Comparison of ENCODE assay signal across 9 cellular contexts in genomic region chr6:132400641-132401119, GRCh38. TPM values are rescaled to one million over a fixed set of nuclear protein-coding genes. Genes with fewer than 3 reads are reported as not detected.
A peak's percentile ranks its signal among the peaks of the same experiment; 100 is the strongest.
DNase-seq lines count a peak whose midpoint lies in the region; ATAC-seq lines count a peak whose summit lies in the region.
"Had no signal": no experiment of that assay in that cellular context is flagged by ENCODE, and none has a peak within 500 bp of the region (broad histone marks: within the 10 kb centered on the region; RNA-seq: fewer than 3 reads in every experiment).

No MANE protein-coding gene starts in this region.

- no peaks in the 10 kb centered on the region for H3K4me1 ChIP-seq in HUES6 (ENCODE audit: control insufficient read depth, insufficient read depth, low read length)
- H3K4me1 ChIP-seq in effector memory CD4-positive, alpha-beta T cell (ENCODE audit: control insufficient read depth, insufficient read depth, low read length, poor library complexity, severe bottlenecking) = no peaks in the 10 kb centered on the region

- H3K4me3 Mint-ChIP-seq in naive B cell = peak overlapping the region; percentile 89 to 96 (median 92)

- peaks cover 0 to 27% (median 13%) of the 10 kb centered on the region in 3 donors for H3K27me3 Mint-ChIP-seq in naive B cell

- peak overlapping the region in 4 of 6 donors; percentile 9 to 73 (median 38) for H3K27ac Mint-ChIP-seq in naive B cell

- peak overlapping the region; percentile 94 for H3K4me3 ChIP-seq in HUES6 (ENCODE audit: low read depth, low read length)
- peak overlapping the region; percentile 39 for H3K4me3 ChIP-seq in effector memory CD4-positive, alpha-beta T cell (ENCODE audit: insufficient read depth, low read depth, low read length, poor library complexity, severe bottlenecking)
- H3K4me3 ChIP-seq: K562 had no signal

- ATAC-seq in naive B cell (ENCODE audit: low read depth in 2 of 2) = no peak

- peak overlapping the region; percentile 60 for H3K9ac ChIP-seq in HUES6 (ENCODE audit: low read length)

- H3K36me3 Mint-ChIP-seq in naive B cell = peaks cover 0 to 12% of the 10 kb centered on the region in 2 donors

- H3K27me3 ChIP-seq in HUES6 (ENCODE audit: control insufficient read depth, insufficient read depth, low read length) = peaks cover 70% of the 10 kb centered on the region
- H3K27me3 ChIP-seq in effector memory CD4-positive, alpha-beta T cell (replicated peaks; ENCODE audit: control insufficient read depth, insufficient read depth, low read length, poor library complexity, severe bottlenecking) = peaks cover 32% of the 10 kb centered on the region

- no peaks in the 10 kb centered on the region for H3K36me3 ChIP-seq in HUES6 (ENCODE audit: control insufficient read depth, insufficient read depth, low read length)
- no peaks in the 10 kb centered on the region for H3K36me3 ChIP-seq in effector memory CD4-positive, alpha-beta T cell (ENCODE audit: control insufficient read depth, insufficient read depth, low read length)

- H3K9me3 ChIP-seq in HUES6 (ENCODE audit: control insufficient read depth, insufficient read depth, low read depth, low read length) = no peaks in the 10 kb centered on the region
- no peaks in the 10 kb centered on the region for H3K9me3 ChIP-seq in effector memory CD4-positive, alpha-beta T cell (ENCODE audit: control insufficient read depth, low read length)

- H3K27ac ChIP-seq in HUES6 (ENCODE audit: low read depth, low read length) = no peak overlapping the region
- H3K27ac ChIP-seq in effector memory CD4-positive, alpha-beta T cell (ENCODE audit: insufficient read depth, low read length, poor library complexity, severe bottlenecking) = no peak overlapping the region

- DNase-seq in ELF-1 (ENCODE audit: low read depth, low spot score) = peak; percentile 20
- DNase-seq in effector memory CD4-positive, alpha-beta T cell = no peak
- DNase-seq in naive B cell = no peak
- DNase-seq in amniotic stem cell (lab: John Stamatoyannopoulos, UW) = no peak
- DNase-seq in dermis blood vessel endothelial cell = no peak
- no peak for DNase-seq in DMS153 treated with DMSO at 0.1 percent for 48 hours (lab: John Stamatoyannopoulos, UW; ENCODE audit: unreplicated experiment)
- DNase-seq in NCI-H1092 (lab: John Stamatoyannopoulos, UW) = no peak

- peaks cover 0 to 11% (median 6%) of the 10 kb centered on the region in 7 donors for H3K9me3 Mint-ChIP-seq in naive B cell

- peaks cover 8 to 20% (median 18%) of the 10 kb centered on the region in 3 donors for H3K4me1 Mint-ChIP-seq in naive B cell

RNA-seq across cellular contexts. Expression of gene MOXD1, which starts 0.6 kb away (rescaled TPM):
- polyA plus RNA-seq in naive B cell (ENCODE audit: low read depth in 6 of 6) = 10 to 100 TPM in 2 of 6 donors, 1 to 10 TPM in 4; 3.8 to 11.4 (median 8.1) TPM
- total RNA-seq in dermis blood vessel endothelial cell = 0.34 and 0.65 TPM in 2 replicates
- total RNA-seq: K562 had no signal
- polyA plus RNA-seq: K562 had no signal
